In the genomic region with DNA sequence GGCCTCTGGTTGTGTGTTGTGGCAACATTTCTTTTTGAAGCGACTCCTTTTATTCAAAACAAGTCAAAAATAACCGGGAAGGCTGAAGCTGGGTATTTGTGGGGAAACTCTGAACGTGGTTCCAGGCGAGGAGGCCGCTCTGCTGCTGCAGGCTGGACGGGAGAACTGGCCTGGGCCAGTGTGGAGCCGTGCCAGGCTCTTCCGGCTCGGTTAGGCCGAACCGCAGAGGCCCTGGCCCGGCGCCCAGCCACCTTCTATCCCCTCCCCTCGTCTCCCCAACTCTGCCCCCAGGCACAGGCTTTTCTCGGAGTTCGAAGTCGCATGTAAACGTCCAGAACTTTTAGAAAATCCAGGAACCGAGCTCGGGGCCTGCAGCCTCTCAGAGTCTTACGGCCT, we compare ENCODE assay signal across 10 cellular contexts. TPM values are rescaled to one million over a fixed set of nuclear protein-coding genes. Genes with fewer than 3 reads are reported as not detected.
DNase-seq lines count a peak whose midpoint lies in the region; ATAC-seq and TF ChIP-seq lines count a peak whose summit lies in the region.
"Had no signal": no experiment of that assay in that cellular context is flagged by ENCODE, and none has a peak within 500 bp of the region (broad histone marks: within the 10 kb centered on the region; RNA-seq: fewer than 3 reads in every experiment).

No MANE protein-coding gene starts in this region.

- DNase-seq in CD1c-positive myeloid dendritic cell (ENCODE audit: extremely low spot score) (peak; percentile 22), HT-29 (ENCODE audit: low spot score) (peak; percentile 33), HFFc6 (no peak), endothelial cell (ENCODE audit: low spot score) (no peak), activated gamma-delta T cell treated with Interleukin-2 at 50 U/mL for 16 hours (no peak)
- DNase-seq in activated naive CD8-positive, alpha-beta T cell treated with anti-CD3 and anti-CD28 coated beads, Interleukin-2, amount 10 ng/mL, durations not matched to agents 7 days and 5 days = no peak
- no peak for DNase-seq in activated effector memory CD4-positive, alpha-beta T cell treated with anti-CD3 and anti-CD28 coated beads, Interleukin-2, amount 50 U/mL, for 16 hours
- DNase-seq: central memory CD4-positive, alpha-beta T cell had no signal

- no peaks in the 10 kb centered on the region for H3K9me3 ChIP-seq in muscle layer of colon (ENCODE audit: low read length)

- no peaks in the 10 kb centered on the region for H3K9me3 Mint-ChIP-seq in activated naive CD8-positive, alpha-beta T cell treated with anti-CD3 and anti-CD28 coated beads, Interleukin-2, amount 10 ng/mL, durations not matched to agents 7 days and 5 days
- no peaks in the 10 kb centered on the region for H3K9me3 Mint-ChIP-seq in HFFc6
- no peaks in the 10 kb centered on the region for H3K9me3 Mint-ChIP-seq in endothelial cell (ENCODE audit: unreplicated experiment)

- peaks cover 11% of the 10 kb centered on the region for H3K4me1 Mint-ChIP-seq in activated naive CD8-positive, alpha-beta T cell treated with anti-CD3 and anti-CD28 coated beads, Interleukin-2, amount 10 ng/mL, durations not matched to agents 7 days and 5 days
- H3K4me1 Mint-ChIP-seq in HFFc6 (ENCODE audit: low read depth) (0 out of 2 replicates have a peak, but pooled peaks cover 7% of the 10 kb centered on the region), endothelial cell (ENCODE audit: unreplicated experiment) (peaks cover 7% of the 10 kb centered on the region)

- H3K27me3 ChIP-seq in muscle layer of colon (ENCODE audit: control insufficient read depth in 1 of 2, insufficient read depth in 2 of 2, low read length in 2 of 2) = peaks cover 12 to 46% of the 10 kb centered on the region in 2 donors

- H3K4me1 ChIP-seq in muscle layer of colon (ENCODE audit: insufficient read depth, low read length) = peaks cover 18% of the 10 kb centered on the region

- no peak overlapping the region for H3K9ac ChIP-seq in muscle layer of colon (ENCODE audit: low read length)

- H3K4me3 Mint-ChIP-seq in activated naive CD8-positive, alpha-beta T cell treated with anti-CD3 and anti-CD28 coated beads, Interleukin-2, amount 10 ng/mL, durations not matched to agents 7 days and 5 days = no peak overlapping the region
- H3K4me3 Mint-ChIP-seq in HFFc6 (no peak overlapping the region), endothelial cell (ENCODE audit: unreplicated experiment) (no peak overlapping the region)

- TF ChIP-seq CTCF in HFFc6 (IDR thresholded peaks at IDR 0.05) (no peak), endothelial cell (IDR thresholded peaks at IDR 0.05; ENCODE audit: unreplicated experiment) (no peak)

- ATAC-seq in activated naive CD8-positive, alpha-beta T cell treated with anti-CD3 and anti-CD28 coated beads, Interleukin-2, amount 10 ng/mL, durations not matched to agents 7 days and 5 days (ENCODE audit: low read depth) = no peak
- ATAC-seq: left colon had no signal

- H3K36me3 ChIP-seq in muscle layer of colon (ENCODE audit: insufficient read depth, low read length) = no peaks in the 10 kb centered on the region

- no peak overlapping the region for H3K4me3 ChIP-seq in muscle layer of colon (ENCODE audit: low read depth in 1 of 2, low read length in 2 of 2)

- no peaks in the 10 kb centered on the region for H3K27me3 Mint-ChIP-seq in activated naive CD8-positive, alpha-beta T cell treated with anti-CD3 and anti-CD28 coated beads, Interleukin-2, amount 10 ng/mL, durations not matched to agents 7 days and 5 days
- H3K27me3 Mint-ChIP-seq in HFFc6 (ENCODE audit: insufficient read depth) = no peaks in the 10 kb centered on the region
- H3K27me3 Mint-ChIP-seq in endothelial cell (ENCODE audit: unreplicated experiment) = peaks cover 6% of the 10 kb centered on the region

- POLR2A ChIA-PET in activated naive CD8-positive, alpha-beta T cell treated with anti-CD3 and anti-CD28 coated beads, Interleukin-2, amount 10 ng/mL, durations not matched to agents 7 days and 5 days (lab: Charles Lee) = interaction anchor here (1.1 to 4.2 kb wide), 2 partner anchors 76 to 90 kb away, joined by 4 to 40 read pairs; no protein-coding TSS in a partner anchor

- peak overlapping the region; percentile 28 for H3K27ac Mint-ChIP-seq in activated naive CD8-positive, alpha-beta T cell treated with anti-CD3 and anti-CD28 coated beads, Interleukin-2, amount 10 ng/mL, durations not matched to agents 7 days and 5 days
- no peak overlapping the region for H3K27ac Mint-ChIP-seq in HFFc6
- no peak overlapping the region for H3K27ac Mint-ChIP-seq in endothelial cell (ENCODE audit: unreplicated experiment)

- peaks cover 2% of the 10 kb centered on the region for H3K36me3 Mint-ChIP-seq in activated naive CD8-positive, alpha-beta T cell treated with anti-CD3 and anti-CD28 coated beads, Interleukin-2, amount 10 ng/mL, durations not matched to agents 7 days and 5 days
- H3K36me3 Mint-ChIP-seq in HFFc6 (ENCODE audit: low read depth) (no peaks in the 10 kb centered on the region), endothelial cell (ENCODE audit: low read depth, unreplicated experiment) (no peaks in the 10 kb centered on the region)

- peak overlapping the region; percentile 40 for H3K27ac ChIP-seq in muscle layer of colon (ENCODE audit: low read depth, low read length)

RNA-seq across cellular contexts. Expression of gene BCOR, which starts 2.4 kb away (rescaled TPM):
- total RNA-seq in HT-29 (2014; rRNA removed; shearing (Covaris generic)) = 23.3 and 25.5 TPM in 2 replicates
- 10 to 100 TPM; 44.7 to 46.4 TPM for total RNA-seq in activated naive CD8-positive, alpha-beta T cell treated with anti-CD3 and anti-CD28 coated beads, Interleukin-2, amount 10 ng/mL, durations not matched to agents 7 days and 5 days
- total RNA-seq in HFFc6 (2021; fragmentation: NEBNext Ultra II Directional; extraction: Animal tissue kit (Norgen Biotek cat#: 25700)) = 10 to 100 TPM; 15.0 to 20.3 (median 18.3) TPM
- 34.5 TPM for total RNA-seq in endothelial cell (ENCODE audit: unreplicated experiment)

Comparison
In these comparisons a context has a peak if more than half of its experiments do, and no peak if none do; other contexts are left out.
1. DNase-seq: peak in CD1c-positive myeloid dendritic cell (single experiment) and HT-29 (single experiment); none in activated naive CD8-positive, alpha-beta T cell treated with anti-CD3 and anti-CD28 coated beads, Interleukin-2, amount 10 ng/mL, durations not matched to agents 7 days and 5 days (single experiment), HFFc6 (single experiment), endothelial cell (single experiment), activated effector memory CD4-positive, alpha-beta T cell treated with anti-CD3 and anti-CD28 coated beads, Interleukin-2, amount 50 U/mL, for 16 hours (single experiment) and activated gamma-delta T cell treated with Interleukin-2 at 50 U/mL for 16 hours (single experiment).